ENCODE assay signal across 26 cellular contexts in the genomic region with DNA sequence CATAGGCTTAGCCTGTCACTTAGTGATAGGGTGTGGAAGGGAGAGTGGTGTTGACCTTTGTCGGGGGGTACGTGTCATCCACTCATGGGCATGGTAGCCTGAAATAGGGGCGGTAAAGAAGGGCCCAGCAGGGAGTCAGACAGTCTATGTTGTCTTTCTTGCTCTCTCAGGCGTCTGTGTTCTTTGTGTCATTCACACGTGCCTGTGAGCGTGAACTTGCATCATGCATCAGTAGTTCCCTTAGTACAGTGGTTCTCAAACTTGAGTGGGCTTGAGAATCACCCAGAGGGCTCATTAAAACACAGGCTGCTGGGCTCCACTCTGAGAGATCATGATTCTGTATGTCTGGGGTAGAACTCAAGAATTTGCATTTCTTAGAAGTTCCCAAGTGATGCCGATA.
"Had no signal": no experiment of that assay in that cellular context is flagged by ENCODE, and none has a peak within 500 bp of the region (broad histone marks: within the 10 kb centered on the region; RNA-seq: fewer than 3 reads in every experiment).

No MANE protein-coding gene starts in this region.

- H3K36me3 ChIP-seq: esophagus squamous epithelium, gastrocnemius medialis, heart right ventricle, left lung, lower lobe of right lung had no signal

- ATAC-seq: esophagus mucosa, gastrocnemius medialis, heart right ventricle, left cardiac atrium, left lung, left ventricle myocardium superior, lower lobe of right lung had no signal

- FAIRE-seq: colon, endometrium, islet of Langerhans, keratinocyte had no signal

- H3K27me3 ChIP-seq: esophagus squamous epithelium, gastrocnemius medialis, heart right ventricle, left lung had no signal

- H3K27ac ChIP-seq: coronary artery, dorsolateral prefrontal cortex, epithelial cell of prostate, esophagus squamous epithelium, gastrocnemius medialis, heart right ventricle, left lung, lower lobe of right lung had no signal

- H3K9me3 ChIP-seq: esophagus squamous epithelium, gastrocnemius medialis, heart right ventricle, left lung, lower lobe of right lung had no signal

- H3K4me1 ChIP-seq: esophagus squamous epithelium, heart right ventricle, left lung, lower lobe of right lung had no signal

- H3K4me3 ChIP-seq: coronary artery, dorsolateral prefrontal cortex, esophagus squamous epithelium, gastrocnemius medialis, heart right ventricle, left lung, lower lobe of right lung had no signal

- DNase-seq: dermis blood vessel endothelial cell; dorsolateral prefrontal cortex; effector CD4-positive, alpha-beta T cell; effector memory CD4-positive, alpha-beta T cell; erythroblast; esophagus squamous epithelium; foreskin fibroblast; foreskin melanocyte; gastrocnemius medialis; glutamatergic neuron; head of caudate nucleus; heart right ventricle; hippocampal formation; left cardiac atrium; left lung; left ventricle myocardium superior; lower lobe of right lung; mesenchymal stem cell; midbrain had no signal
